In the genomic region with DNA sequence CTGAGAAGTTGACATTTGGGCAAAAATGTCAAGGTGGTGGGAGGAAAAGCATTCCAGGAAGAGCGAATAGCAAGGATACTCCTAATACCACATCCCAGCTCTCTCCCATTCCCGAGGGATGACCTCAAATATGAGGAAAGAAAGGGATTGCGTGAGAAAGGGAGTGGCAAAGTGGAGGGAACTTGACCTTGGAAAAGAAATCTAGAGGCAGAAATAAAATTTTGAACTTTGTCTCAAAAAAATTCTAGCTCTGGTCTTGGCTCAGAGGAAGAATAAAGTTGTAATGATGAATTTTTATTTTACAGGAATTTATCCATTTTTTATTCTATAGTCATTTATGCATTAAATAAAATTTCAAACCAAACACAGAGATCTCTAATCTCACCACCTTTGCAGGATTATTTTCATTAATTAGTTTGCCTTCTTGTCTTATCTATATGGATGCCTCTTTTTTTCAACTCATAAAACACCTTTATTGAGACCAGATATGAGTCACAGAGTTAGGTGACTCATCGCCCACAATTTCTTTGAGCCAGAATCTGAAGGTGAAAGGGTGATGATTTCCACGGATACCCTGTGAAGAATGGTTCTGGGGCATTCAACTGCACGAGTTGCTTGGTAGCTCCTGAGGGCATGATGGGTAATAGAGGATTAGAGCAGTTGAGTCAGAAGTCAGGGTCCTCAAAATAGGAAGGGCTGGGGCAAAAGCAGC, we compare ENCODE assay signal across 9 cellular contexts.
A peak's percentile ranks its signal among the peaks of the same experiment; 100 is the strongest.
DNase-seq lines count a peak whose midpoint lies in the region; ATAC-seq and TF ChIP-seq lines count a peak whose summit lies in the region.
"Had no signal": no experiment of that assay in that cellular context is flagged by ENCODE, and none has a peak within 500 bp of the region (broad histone marks: within the 10 kb centered on the region; RNA-seq: fewer than 3 reads in every experiment).

No MANE protein-coding gene starts in this region.

- H3K27ac Mint-ChIP-seq in activated CD4-positive, alpha-beta T cell treated with anti-CD3 and anti-CD28 coated beads, Interleukin-2, amount 10 ng/mL, durations not matched to agents 7 days and 5 days = peak overlapping the region; percentile 85

- H3K4me3 Mint-ChIP-seq in activated CD4-positive, alpha-beta T cell treated with anti-CD3 and anti-CD28 coated beads, Interleukin-2, amount 10 ng/mL, durations not matched to agents 7 days and 5 days = peak overlapping the region; percentile 17

- H3K36me3 Mint-ChIP-seq in activated CD4-positive, alpha-beta T cell treated with anti-CD3 and anti-CD28 coated beads, Interleukin-2, amount 10 ng/mL, durations not matched to agents 7 days and 5 days (ENCODE audit: low read depth) = peaks cover 17% of the 10 kb centered on the region

- POLR2A ChIA-PET in activated CD4-positive, alpha-beta T cell treated with anti-CD3 and anti-CD28 coated beads, Interleukin-2, amount 10 ng/mL, durations not matched to agents 7 days and 5 days (lab: Charles Lee) = interaction anchor here (0.6 kb wide), 1 partner anchor 13 kb away, joined by 3 read pairs; no protein-coding TSS in a partner anchor

- no peak overlapping the region for H3K27ac ChIP-seq in esophagus muscularis mucosa (replicated peaks in 1 of 4)
- H3K27ac ChIP-seq in dorsolateral prefrontal cortex = no peak overlapping the region
- H3K27ac ChIP-seq: thoracic aorta had no signal

- ATAC-seq in HG03025 (IDR thresholded peaks at IDR 0.05; ENCODE audit: low FRiP score, unreplicated experiment) (peak; percentile 49), GM21381 (IDR thresholded peaks at IDR 0.05; ENCODE audit: unreplicated experiment) (no peak)

- CTCF ChIA-PET in activated CD4-positive, alpha-beta T cell treated with anti-CD3 and anti-CD28 coated beads, Interleukin-2, amount 10 ng/mL, durations not matched to agents 7 days and 5 days (lab: Charles Lee) = interaction anchor here (0.5 to 2.6 kb wide), 6 partner anchors 10 to 255 kb away, joined by 3 to 17 read pairs (median 4); no protein-coding TSS in a partner anchor

- peaks cover 10% of the 10 kb centered on the region for H3K9me3 Mint-ChIP-seq in activated CD4-positive, alpha-beta T cell treated with anti-CD3 and anti-CD28 coated beads, Interleukin-2, amount 10 ng/mL, durations not matched to agents 7 days and 5 days

- H3K27me3 ChIP-seq in esophagus muscularis mucosa (no peaks in the 10 kb centered on the region), dorsolateral prefrontal cortex (no peaks in the 10 kb centered on the region)

- H3K4me1 ChIP-seq in esophagus muscularis mucosa = peaks cover 0 to 4% (median 0%) of the 10 kb centered on the region in 4 donors

- H3K9me3 ChIP-seq in esophagus muscularis mucosa = peaks cover 0 to 3% (median 0%) of the 10 kb centered on the region in 4 donors
- H3K9me3 ChIP-seq: thoracic aorta had no signal

- DNase-seq in DMS53 (lab: John Stamatoyannopoulos, UW) (peak; percentile 81), esophagus muscularis mucosa (ENCODE audit: extremely low spot score) (peak; percentile 57), dorsolateral prefrontal cortex (no peak), NCI-H748 (lab: John Stamatoyannopoulos, UW; ENCODE audit: unreplicated experiment) (no peak)
- peak; percentile 67 for DNase-seq in activated CD4-positive, alpha-beta T cell treated with anti-CD3 and anti-CD28 coated beads, Interleukin-2, amount 10 ng/mL, durations not matched to agents 7 days and 5 days
- DNase-seq in stimulated activated CD8-positive, alpha-beta memory T cell treated with anti-CD3 and anti-CD28 coated beads, Interleukin-7, amount 100 ng/mL, for 24 hours (ENCODE audit: low read depth) = peak; percentile 19

- WGBS in esophagus muscularis mucosa = 66% methylated on average over 6 of the region's 6 CpGs

- TF ChIP-seq POLR2A in esophagus muscularis mucosa (IDR thresholded peaks at IDR 0.05; ENCODE audit: low read depth) = no peak

- H3K36me3 ChIP-seq in esophagus muscularis mucosa = no peaks in the 10 kb centered on the region
- H3K36me3 ChIP-seq: thoracic aorta had no signal

- H3K27me3 Mint-ChIP-seq in activated CD4-positive, alpha-beta T cell treated with anti-CD3 and anti-CD28 coated beads, Interleukin-2, amount 10 ng/mL, durations not matched to agents 7 days and 5 days = no peaks in the 10 kb centered on the region

- TF ChIP-seq CTCF in esophagus muscularis mucosa (IDR thresholded peaks at IDR 0.05) (no peak), dorsolateral prefrontal cortex (IDR thresholded peaks at IDR 0.05 in 54 of 56, conservative IDR thresholded peaks at IDR 0.05 in 2 of 56; ENCODE audit: low read depth in 1 of 56, partially characterized antibody in 56 of 56) (no peak)

- no peak overlapping the region for H3K4me3 ChIP-seq in esophagus muscularis mucosa
- no peak overlapping the region for H3K4me3 ChIP-seq in dorsolateral prefrontal cortex
- H3K4me3 ChIP-seq: thoracic aorta had no signal

- TF ChIP-seq EP300 in esophagus muscularis mucosa (IDR thresholded peaks at IDR 0.05) = no peak

- H3K4me1 Mint-ChIP-seq in activated CD4-positive, alpha-beta T cell treated with anti-CD3 and anti-CD28 coated beads, Interleukin-2, amount 10 ng/mL, durations not matched to agents 7 days and 5 days = peaks cover 42% of the 10 kb centered on the region

- intact Hi-C loops in esophagus muscularis mucosa (cut with DNase I) (no loop called here), dorsolateral prefrontal cortex (cut with DNase I) (no loop called here)

Comparison
In these comparisons a context has a peak if more than half of its experiments do, and no peak if none do; other contexts are left out.
1. DNase-seq: peak in DMS53 (single experiment), activated CD4-positive, alpha-beta T cell treated with anti-CD3 and anti-CD28 coated beads, Interleukin-2, amount 10 ng/mL, durations not matched to agents 7 days and 5 days (single experiment), esophagus muscularis mucosa (single experiment) and stimulated activated CD8-positive, alpha-beta memory T cell treated with anti-CD3 and anti-CD28 coated beads, Interleukin-7, amount 100 ng/mL, for 24 hours (single experiment); none in dorsolateral prefrontal cortex (0 of 10) and NCI-H748 (single experiment).